ENCODE assay signal across 8 cellular contexts in the genomic region with DNA sequence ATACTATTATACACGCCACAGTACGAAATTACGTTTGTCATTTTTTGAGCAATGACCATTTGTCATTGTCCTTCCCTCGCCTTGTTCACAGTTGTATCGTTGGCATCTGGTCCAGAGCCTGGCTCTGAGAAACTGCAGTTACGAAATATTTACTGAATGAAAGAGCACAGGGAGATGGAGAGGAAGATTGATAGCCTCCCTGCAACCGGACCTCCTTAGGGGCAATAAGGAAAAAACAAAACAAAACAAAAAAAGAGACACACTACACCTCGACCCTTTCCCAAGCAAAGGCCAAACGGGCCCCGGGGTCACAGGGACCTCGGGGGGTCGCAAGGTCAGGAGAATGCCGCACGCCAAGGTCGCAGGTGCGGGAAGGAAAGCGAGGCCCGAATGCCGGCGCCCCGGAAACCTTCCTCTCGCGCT. TPM values are rescaled to one million over a fixed set of nuclear protein-coding genes. Genes with fewer than 3 reads are reported as not detected.
DNase-seq lines count a peak whose midpoint lies in the region; ATAC-seq and TF ChIP-seq lines count a peak whose summit lies in the region.

No MANE protein-coding gene starts in this region.

- TF ChIP-seq CTCF in AG04449 (IDR thresholded peaks at IDR 0.05; ENCODE audit: insufficient read depth, low read length, missing control alignments) (no peak), spleen (IDR thresholded peaks at IDR 0.05 in 8 of 11, conservative IDR thresholded peaks at IDR 0.05 in 3 of 11) (no peak)

- CTCF ChIA-PET in AG04449 (lab: Yijun Ruan, JAX): interaction anchor here (0.7 to 2.0 kb wide), 5 partner anchors 8 to 76 kb away, joined by 3 to 13 read pairs (median 3); a partner anchor contains a TSS

- H3K4me3 ChIP-seq in AG04449 (ENCODE audit: low read depth, low read length): peak overlapping the region; percentile 86
- H3K4me3 ChIP-seq in spleen: peak overlapping the region; percentile 73 to 95 (median 88)

- no peaks in the 10 kb centered on the region for H3K36me3 Mint-ChIP-seq in immature natural killer cell

- H3K36me3 ChIP-seq in spleen: peaks cover 0 to 7% (median 0%) of the 10 kb centered on the region in 6 donors

- intact Hi-C loops in spleen (cut with DNase I; ENCODE audit: low total_unique reads): no loop called here

- H3K27ac Mint-ChIP-seq in immature natural killer cell: peak overlapping the region; percentile 75 to 93 (median 84)

- no peaks in the 10 kb centered on the region for H3K9me3 Mint-ChIP-seq in immature natural killer cell

- DNase-seq in AG04449 (ENCODE audit: low read depth, low spot score) (no peak), astrocyte of the hippocampus (ENCODE audit: low read depth, low spot score) (peak; percentile 24), immature natural killer cell (no peak), spleen (no peak), activated gamma-delta T cell (lab: John Stamatoyannopoulos, UW) (no peak), NCI-H1105 treated with DMSO at 0.1 percent for 48 hours (lab: John Stamatoyannopoulos, UW) (no peak), D341Med (ENCODE audit: low spot score) (no peak)

- peak overlapping the region in 7 of 8 donors; percentile 55 to 85 (median 68) for H3K27ac ChIP-seq in spleen

- peaks cover 5 to 38% (median 24%) of the 10 kb centered on the region in 6 donors for H3K4me1 ChIP-seq in spleen

- peak; percentile 13 for ATAC-seq in HG03066 (IDR thresholded peaks at IDR 0.05; ENCODE audit: low read depth, unreplicated experiment)

- no peaks in the 10 kb centered on the region for H3K27me3 ChIP-seq in spleen (replicated peaks in 1 of 7)

- 4 to 10% (median 6%) methylated on average over 20 to 23 of the region's 23 CpGs for WGBS in spleen, 5 donors

- POLR2A ChIA-PET in AG04449 (lab: Yijun Ruan, JAX): interaction anchor here (0.7 to 1.4 kb wide), 2 partner anchors 49 kb away, joined by 3 to 4 read pairs; a partner anchor contains a TSS

- TF ChIP-seq POLR2A in spleen (IDR thresholded peaks at IDR 0.05): no peak

- H3K4me3 Mint-ChIP-seq in immature natural killer cell: peak overlapping the region; percentile 76 to 93 (median 85)

- no peaks in the 10 kb centered on the region for H3K9me3 ChIP-seq in spleen

- H3K4me1 Mint-ChIP-seq in immature natural killer cell: peaks cover 25 to 55% of the 10 kb centered on the region in 2 donors

- no peaks in the 10 kb centered on the region for H3K27me3 Mint-ChIP-seq in immature natural killer cell (ENCODE audit: low read depth in 3 of 3)

RNA-seq across cellular contexts. Expression of a gene that starts 0.9 kb away (rescaled TPM):
- 10 to 100 TPM; 47.1 to 87.0 (median 64.9) TPM for polyA plus RNA-seq in immature natural killer cell
- total RNA-seq in spleen: 10 to 100 TPM; 39.0 to 59.2 (median 41.1) TPM
- polyA plus RNA-seq in spleen: 10 to 100 TPM; 26.8 to 42.6 (median 30.1) TPM

RNA-seq across cellular contexts. Expression of a gene that starts 48.7 kb away (rescaled TPM):
- polyA plus RNA-seq in immature natural killer cell (1 to 10 TPM; 2.3 to 6.8 (median 4.2) TPM), spleen (10 to 100 TPM in 1 of 3 donors, 1 to 10 TPM in 2; 2.9 to 10.0 (median 6.6) TPM)
- total RNA-seq in spleen: 10 to 100 TPM; 18.1 to 29.5 (median 25.5) TPM
